Comparison of ENCODE assay signal across 13 cellular contexts in genomic region chr3:157091096-157091833, GRCh38.
DNase-seq lines count a peak whose midpoint lies in the region; ATAC-seq and TF ChIP-seq lines count a peak whose summit lies in the region.
"Had no signal": no experiment of that assay in that cellular context is flagged by ENCODE, and none has a peak within 500 bp of the region (broad histone marks: within the 10 kb centered on the region; RNA-seq: fewer than 3 reads in every experiment).

No MANE protein-coding gene starts in this region.

- no peak overlapping the region for H3K4me3 ChIP-seq in KMS-11 (IDR thresholded peaks at IDR 0.05; ENCODE audit: insufficient read depth, low read depth, low read length)
- no peak overlapping the region for H3K4me3 ChIP-seq in thyroid gland (replicated peaks in 1 of 3)
- H3K4me3 ChIP-seq in esophagus squamous epithelium, result no peak overlapping the region
- H3K4me3 ChIP-seq: HAP-1, Peyer's patch had no signal

- no peaks in the 10 kb centered on the region for H3K27me3 Mint-ChIP-seq in activated CD8-positive, alpha-beta memory T cell treated with anti-CD3 and anti-CD28 coated beads, Interleukin-2, amount 10 ng/mL, durations not matched to agents 7 days and 5 days

- H3K27ac ChIP-seq in KMS-11 (peak overlapping the region; percentile 96), thyroid gland (peak overlapping the region in 2 of 3 donors; percentile 99 to 100), esophagus squamous epithelium (peak overlapping the region in 1 of 4 donors; percentile 99)

- H3K27ac Mint-ChIP-seq in activated CD8-positive, alpha-beta memory T cell treated with anti-CD3 and anti-CD28 coated beads, Interleukin-2, amount 10 ng/mL, durations not matched to agents 7 days and 5 days, result peak overlapping the region; percentile 29

- TF ChIP-seq POLR2A in thyroid gland (IDR thresholded peaks at IDR 0.05) (no peak), esophagus squamous epithelium (IDR thresholded peaks at IDR 0.05) (no peak)

- H3K9me3 Mint-ChIP-seq in activated CD8-positive, alpha-beta memory T cell treated with anti-CD3 and anti-CD28 coated beads, Interleukin-2, amount 10 ng/mL, durations not matched to agents 7 days and 5 days (ENCODE audit: low read depth), result no peaks in the 10 kb centered on the region

- WGBS in thyroid gland, 2 donors, result 61 to 64% methylated on average over 4 of the region's 4 CpGs
- 75 to 77% methylated on average over 4 of the region's 4 CpGs for WGBS in esophagus squamous epithelium, 2 donors

- H3K9ac ChIP-seq in KMS-11, result peak overlapping the region; percentile 82; the same call in 1 of the 2 replicates

- DNase-seq in activated CD8-positive, alpha-beta memory T cell treated with anti-CD3 and anti-CD28 coated beads, Interleukin-2, amount 10 ng/mL, durations not matched to agents 7 days and 5 days, result no peak
- DNase-seq in activated CD8-positive, alpha-beta memory T cell treated with anti-CD3 and anti-CD28 coated beads, Interleukin-2, amount 50 U/mL, for 4 hours, result no peak
- peak; percentile 33 for DNase-seq in fibroblast of peridontal ligament (ENCODE audit: extremely low read depth)
- DNase-seq in thyroid gland, result no peak
- DNase-seq in superior temporal gyrus (ENCODE audit: extremely low spot score), result no peak
- DNase-seq in epidermal melanocyte (ENCODE audit: insufficient read length, low spot score), result no peak
- DNase-seq in esophagus squamous epithelium (lab: John Stamatoyannopoulos, UW), result no peak
- DNase-seq: Caco-2, GDM1, Peyer's patch had no signal

- no peaks in the 10 kb centered on the region for H3K9me3 ChIP-seq in thyroid gland
- no peaks in the 10 kb centered on the region for H3K9me3 ChIP-seq in esophagus squamous epithelium
- H3K9me3 ChIP-seq: Caco-2, HAP-1, Peyer's patch had no signal

- peaks cover 6% of the 10 kb centered on the region for H3K36me3 Mint-ChIP-seq in activated CD8-positive, alpha-beta memory T cell treated with anti-CD3 and anti-CD28 coated beads, Interleukin-2, amount 10 ng/mL, durations not matched to agents 7 days and 5 days

- TF ChIP-seq CTCF in KMS-11 (conservative IDR thresholded peaks at IDR 0.05; ENCODE audit: low read depth, low read length) (no peak), thyroid gland (IDR thresholded peaks at IDR 0.05) (no peak), esophagus squamous epithelium (IDR thresholded peaks at IDR 0.05) (no peak)

- no peaks in the 10 kb centered on the region for H4K20me1 ChIP-seq in KMS-11 (ENCODE audit: insufficient read depth)

- H3K4me2 ChIP-seq in KMS-11, result peak overlapping the region; percentile 90

- H3K4me1 ChIP-seq in KMS-11 (ENCODE audit: low read depth, poor library complexity, severe bottlenecking) (peaks cover 91% of the 10 kb centered on the region), thyroid gland (peaks cover 40 to 50% of the 10 kb centered on the region in 2 donors), esophagus squamous epithelium (peaks cover 13 to 41% (median 31%) of the 10 kb centered on the region in 3 donors)

- intact Hi-C loops in thyroid gland (cut with DNase I) (loop anchor here (5.0 kb wide), 1 partner anchor 41 kb away; no protein-coding TSS in a partner anchor), esophagus squamous epithelium (cut with DNase I) (no loop called here)

- peaks cover 74% of the 10 kb centered on the region for H3K4me1 Mint-ChIP-seq in activated CD8-positive, alpha-beta memory T cell treated with anti-CD3 and anti-CD28 coated beads, Interleukin-2, amount 10 ng/mL, durations not matched to agents 7 days and 5 days

- H3K36me3 ChIP-seq in KMS-11 (ENCODE audit: insufficient read depth) (no peaks in the 10 kb centered on the region), thyroid gland (no peaks in the 10 kb centered on the region), esophagus squamous epithelium (no peaks in the 10 kb centered on the region)
- H3K36me3 ChIP-seq: HAP-1, Peyer's patch had no signal

- no peaks in the 10 kb centered on the region for H3K79me2 ChIP-seq in KMS-11 (ENCODE audit: insufficient read depth, low read depth)

- H3K4me3 Mint-ChIP-seq in activated CD8-positive, alpha-beta memory T cell treated with anti-CD3 and anti-CD28 coated beads, Interleukin-2, amount 10 ng/mL, durations not matched to agents 7 days and 5 days, result no peak overlapping the region

- CTCF ChIA-PET in activated CD8-positive, alpha-beta memory T cell treated with anti-CD3 and anti-CD28 coated beads, Interleukin-2, amount 10 ng/mL, durations not matched to agents 7 days and 5 days (lab: Charles Lee), result interaction anchor here (1.0 to 19.2 kb wide), 4 partner anchors 10 to 416 kb away, joined by 3 to 332 read pairs (median 6); no protein-coding TSS in a partner anchor

- no peak overlapping the region for H2AFZ ChIP-seq in KMS-11 (ENCODE audit: low read depth)

- no peak for ATAC-seq in activated CD8-positive, alpha-beta memory T cell treated with anti-CD3 and anti-CD28 coated beads, Interleukin-2, amount 10 ng/mL, durations not matched to agents 7 days and 5 days
- ATAC-seq: activated naive CD4-positive, alpha-beta T cell treated with anti-CD3 and anti-CD28 coated beads, Interleukin-2, amount 50 U/mL, for 72 hours had no signal

- H3K27me3 ChIP-seq in KMS-11 (ENCODE audit: insufficient read depth, low read depth) (no peaks in the 10 kb centered on the region), thyroid gland (no peaks in the 10 kb centered on the region), esophagus squamous epithelium (no peaks in the 10 kb centered on the region)
- H3K27me3 ChIP-seq: Peyer's patch had no signal
